Comparison of ENCODE assay signal across 18 cellular contexts in genomic region chrY:14631676-14632075, GRCh38.
"Had no signal": no experiment of that assay in that cellular context is flagged by ENCODE, and none has a peak within 500 bp of the region (broad histone marks: within the 10 kb centered on the region; RNA-seq: fewer than 3 reads in every experiment).

No MANE protein-coding gene starts in this region.

- H3K36me3 Mint-ChIP-seq: activated CD4-positive, alpha-beta memory T cell treated with anti-CD3 and anti-CD28 coated beads for 36 hours; activated naive CD4-positive, alpha-beta T cell treated with anti-CD3 and anti-CD28 coated beads, Interleukin-2, amount 50 U/mL, for 72 hours; natural killer cell; stimulated activated naive B cell treated with anti-CD40 and anti-IgM and Interleukin-4, amounts not matched to agents 10 μg/mL and 1 μg/mL and 100 μg/mL, for 72 hours had no signal

- H3K9me3 Mint-ChIP-seq: activated CD4-positive, alpha-beta memory T cell treated with anti-CD3 and anti-CD28 coated beads for 36 hours; activated naive CD4-positive, alpha-beta T cell treated with anti-CD3 and anti-CD28 coated beads, Interleukin-2, amount 50 U/mL, for 72 hours; activated T-cell treated with anti-CD3 and anti-CD28 coated beads, Interleukin-2, amount 50 U/mL, for 4 hours; natural killer cell; stimulated activated naive B cell treated with anti-CD40 and anti-IgM and Interleukin-4, amounts not matched to agents 10 μg/mL and 1 μg/mL and 100 μg/mL, for 72 hours had no signal

- DNase-seq: activated CD4-positive, alpha-beta memory T cell treated with anti-CD3 and anti-CD28 coated beads for 36 hours; activated effector memory CD4-positive, alpha-beta T cell treated with anti-CD3 and anti-CD28 coated beads, Interleukin-2, amount 50 U/mL, for 16 hours; activated T-cell treated with anti-CD3 and anti-CD28 coated beads, Interleukin-2, amount 50 U/mL, for 4 hours; amniotic stem cell; caudate nucleus; glutamatergic neuron; left ventricle myocardium inferior; natural killer cell; stimulated activated CD4-positive, alpha-beta T cell treated with anti-CD3 and anti-CD28 coated beads, Interleukin-15, amount 100 ng/mL, for 24 hours; stimulated activated CD4-positive, alpha-beta T cell treated with anti-CD3 and anti-CD28 coated beads, Interleukin-4, amount 100 ng/mL, for 1 hour; stimulated activated naive B cell treated with anti-CD40 and anti-IgM and Interleukin-4, amounts not matched to agents 10 μg/mL and 1 μg/mL and 100 μg/mL, for 72 hours; thyroid gland had no signal

- H2AFZ ChIP-seq: parathyroid adenoma had no signal

- H3K4me3 Mint-ChIP-seq: activated CD4-positive, alpha-beta memory T cell treated with anti-CD3 and anti-CD28 coated beads for 36 hours; activated T-cell treated with anti-CD3 and anti-CD28 coated beads, Interleukin-2, amount 50 U/mL, for 4 hours; natural killer cell; stimulated activated naive B cell treated with anti-CD40 and anti-IgM and Interleukin-4, amounts not matched to agents 10 μg/mL and 1 μg/mL and 100 μg/mL, for 72 hours had no signal

- H3K27ac ChIP-seq: esophagus muscularis mucosa, left ventricle myocardium inferior, neutrophil, parathyroid adenoma, skin epidermis, thyroid gland, VCaP had no signal

- H3K9me3 ChIP-seq: esophagus muscularis mucosa, left ventricle myocardium inferior, neutrophil, thyroid gland had no signal

- H3K27me3 ChIP-seq: esophagus muscularis mucosa, neutrophil, thyroid gland had no signal

- H3K36me3 ChIP-seq: esophagus muscularis mucosa, left ventricle myocardium inferior, neutrophil, thyroid gland had no signal

- H3K27me3 Mint-ChIP-seq: activated CD4-positive, alpha-beta memory T cell treated with anti-CD3 and anti-CD28 coated beads for 36 hours; stimulated activated naive B cell treated with anti-CD40 and anti-IgM and Interleukin-4, amounts not matched to agents 10 μg/mL and 1 μg/mL and 100 μg/mL, for 72 hours had no signal

- H3K4me3 ChIP-seq: esophagus muscularis mucosa, left ventricle myocardium inferior, skin epidermis, thyroid gland had no signal

- ATAC-seq: activated naive CD4-positive, alpha-beta T cell treated with anti-CD3 and anti-CD28 coated beads, Interleukin-2, amount 50 U/mL, for 72 hours; activated T-cell treated with anti-CD3 and anti-CD28 coated beads, Interleukin-2, amount 50 U/mL, for 4 hours; natural killer cell; stimulated activated naive B cell treated with anti-CD40 and anti-IgM and Interleukin-4, amounts not matched to agents 10 μg/mL and 1 μg/mL and 100 μg/mL, for 72 hours had no signal

- H3K4me1 ChIP-seq: esophagus muscularis mucosa, left ventricle myocardium inferior, parathyroid adenoma, thyroid gland had no signal

- H3K4me1 Mint-ChIP-seq: natural killer cell; stimulated activated naive B cell treated with anti-CD40 and anti-IgM and Interleukin-4, amounts not matched to agents 10 μg/mL and 1 μg/mL and 100 μg/mL, for 72 hours had no signal

- H3K27ac Mint-ChIP-seq: activated CD4-positive, alpha-beta memory T cell treated with anti-CD3 and anti-CD28 coated beads for 36 hours; activated naive CD4-positive, alpha-beta T cell treated with anti-CD3 and anti-CD28 coated beads, Interleukin-2, amount 50 U/mL, for 72 hours; natural killer cell; stimulated activated naive B cell treated with anti-CD40 and anti-IgM and Interleukin-4, amounts not matched to agents 10 μg/mL and 1 μg/mL and 100 μg/mL, for 72 hours had no signal

- H3K9ac ChIP-seq: parathyroid adenoma had no signal
